In the genomic region with DNA sequence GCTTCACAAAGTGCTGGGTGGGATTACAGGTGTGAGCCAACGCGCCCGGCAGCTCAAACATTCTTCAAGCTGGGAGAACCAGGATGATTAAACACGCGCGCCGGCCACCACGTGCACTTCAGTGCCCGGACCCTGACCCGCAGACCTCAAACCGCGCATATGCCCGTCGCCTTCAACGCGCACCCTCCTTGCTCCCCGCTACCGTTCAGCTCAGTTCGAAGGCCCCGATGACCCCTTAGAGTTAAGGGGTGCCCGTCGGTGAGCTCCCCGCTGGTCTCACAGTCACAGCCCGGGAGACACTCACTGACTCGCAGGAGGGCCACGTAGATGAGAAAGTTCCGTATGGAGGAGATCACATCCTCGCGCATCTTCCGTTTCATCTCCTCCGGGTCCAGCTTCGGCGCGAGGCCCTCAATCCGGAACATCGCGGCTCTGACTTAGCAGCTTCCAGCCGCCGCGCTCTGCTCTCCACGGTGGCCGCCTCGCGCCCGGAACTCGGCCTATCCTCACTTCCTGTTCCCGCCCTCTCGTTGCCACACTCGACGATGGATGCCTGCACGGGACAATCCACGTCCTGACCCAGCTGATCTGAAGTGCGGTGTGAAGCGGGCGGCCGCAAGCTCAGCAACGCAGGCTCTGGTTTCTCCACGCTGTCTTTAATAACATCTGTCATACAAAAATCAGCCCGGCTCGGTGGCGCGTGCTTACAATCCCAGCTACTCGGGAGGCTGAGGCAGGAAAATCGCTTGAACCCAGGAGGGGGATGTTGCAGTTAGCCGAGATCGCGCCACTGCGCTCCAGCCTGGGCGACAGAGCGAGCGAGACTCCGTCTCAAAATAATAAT, we compare ENCODE assay signal across 8 cellular contexts. TPM values are rescaled to one million over a fixed set of nuclear protein-coding genes. Genes with fewer than 3 reads are reported as not detected.
A peak's percentile ranks its signal among the peaks of the same experiment; 100 is the strongest.
DNase-seq lines count a peak whose midpoint lies in the region; ATAC-seq and TF ChIP-seq lines count a peak whose summit lies in the region.

Gene TOMM5, minus strand, starts transcription at position 490 of the 844 bp plus-strand sequence. Its CDS starts 65 bp downstream, at position 425.

- 0 to 1% (median 0%) methylated on average over 62 to 72 of the region's 72 CpGs for WGBS in spleen, 5 donors

- ATAC-seq in GM19023 (IDR thresholded peaks at IDR 0.05; ENCODE audit: unreplicated experiment) (peak; percentile 88), HG03196 (IDR thresholded peaks at IDR 0.05; ENCODE audit: unreplicated experiment) (peak; percentile 90), activated B cell treated with CpG ODN at 0.5 μM for 24 hours (ENCODE audit: low read depth) (peak; percentile 94)

- H3K27me3 Mint-ChIP-seq in activated B cell treated with CpG ODN at 0.5 μM for 24 hours (peaks cover 5% of the 10 kb centered on the region), immature natural killer cell (ENCODE audit: low read depth in 3 of 3) (peaks cover 5 to 10% (median 10%) of the 10 kb centered on the region in 3 donors)

- H3K36me3 ChIP-seq in spleen = peaks cover 0 to 27% (median 15%) of the 10 kb centered on the region in 6 donors

- H3K27ac Mint-ChIP-seq in activated B cell treated with CpG ODN at 0.5 μM for 24 hours (peak within 1 kb of the TSS; percentile 96), immature natural killer cell (peak within 1 kb of the TSS; percentile 93 to 98 (median 95))

- peak within 1 kb of the TSS; percentile 99 to 100 for H3K4me3 ChIP-seq in cardiac fibroblast (replicated peaks in 1 of 2; ENCODE audit: low read depth in 2 of 2, low read length in 2 of 2)
- H3K4me3 ChIP-seq in spleen = peak within 1 kb of the TSS; percentile 71 to 93 (median 82)

- TF ChIP-seq CTCF in activated B cell treated with CpG ODN at 0.5 μM for 24 hours (IDR thresholded peaks at IDR 0.05) = no peak
- TF ChIP-seq CTCF in cardiac fibroblast (IDR thresholded peaks at IDR 0.05; ENCODE audit: low read depth, low read length) = no peak
- TF ChIP-seq CTCF in spleen (IDR thresholded peaks at IDR 0.05 in 8 of 11, conservative IDR thresholded peaks at IDR 0.05 in 3 of 11) = peak in 2 of 11 experiments; percentile 16 to 37

- H3K27ac ChIP-seq in spleen = peak within 1 kb of the TSS; percentile 78 to 93 (median 88)

- DNase-seq in AG08396 (ENCODE audit: low spot score) = peak; percentile 87
- DNase-seq in NCI-H226 = peak; percentile 69
- DNase-seq in activated B cell treated with CpG ODN at 0.5 μM for 24 hours = peak; percentile 82
- DNase-seq in cardiac fibroblast (ENCODE audit: low read depth in 2 of 2) = peak; percentile 94 to 96
- peak; percentile 89 to 91 (median 91) for DNase-seq in immature natural killer cell
- peak; percentile 97 for DNase-seq in spleen

- peak in 2 of 3 donors; percentile 17 to 63 for TF ChIP-seq POLR2A in spleen (IDR thresholded peaks at IDR 0.05)

- H3K9me3 Mint-ChIP-seq in activated B cell treated with CpG ODN at 0.5 μM for 24 hours = no peaks in the 10 kb centered on the region
- H3K9me3 Mint-ChIP-seq in immature natural killer cell = no peaks in the 10 kb centered on the region

- peaks cover 47% of the 10 kb centered on the region for H3K4me1 Mint-ChIP-seq in activated B cell treated with CpG ODN at 0.5 μM for 24 hours
- H3K4me1 Mint-ChIP-seq in immature natural killer cell = peaks cover 37 to 49% of the 10 kb centered on the region in 2 donors

- POLR2A ChIA-PET in activated B cell treated with CpG ODN at 0.5 μM for 24 hours (lab: Charles Lee) = interaction anchor here (0.6 to 2.7 kb wide), 30 partner anchors 9 to 826 kb away, joined by 3 to 27 read pairs (median 4); partner anchors contain the start of genes EXOSC3, FBXO10, GRHPR and POLR1E

- H3K36me3 Mint-ChIP-seq in activated B cell treated with CpG ODN at 0.5 μM for 24 hours (ENCODE audit: low read depth) = peaks cover 31% of the 10 kb centered on the region
- peaks cover 6 to 9% (median 8%) of the 10 kb centered on the region in 3 donors for H3K36me3 Mint-ChIP-seq in immature natural killer cell

- CTCF ChIA-PET in activated B cell treated with CpG ODN at 0.5 μM for 24 hours (lab: Charles Lee) = interaction anchor here (1.0 to 1.9 kb wide), 4 partner anchors 9 to 321 kb away, joined by 3 to 6 read pairs (median 4); no protein-coding TSS in a partner anchor

- H3K4me3 Mint-ChIP-seq in activated B cell treated with CpG ODN at 0.5 μM for 24 hours = peak within 1 kb of the TSS; percentile 99
- H3K4me3 Mint-ChIP-seq in immature natural killer cell = peak within 1 kb of the TSS; percentile 97 to 99 (median 99)

- H3K27me3 ChIP-seq in spleen (replicated peaks in 1 of 7) = peaks cover 0 to 6% (median 0%) of the 10 kb centered on the region in 7 donors

- intact Hi-C loops in activated B cell treated with CpG ODN at 0.5 μM for 24 hours (cut with micrococcal nuclease) (loop anchor here (1.0 to 10.0 kb wide), 6 partner anchors 10 to 1188 kb away; partner anchors contain the start of genes EXOSC3, RNF38 and SLC25A51), spleen (cut with DNase I; ENCODE audit: low total_unique reads) (loop anchor here (10.0 kb wide), 1 partner anchor 108 kb away; the partner anchor contains the start of gene POLR1E)

- H3K4me1 ChIP-seq in spleen = peaks cover 20 to 70% (median 54%) of the 10 kb centered on the region in 6 donors

- no peaks in the 10 kb centered on the region for H3K9me3 ChIP-seq in spleen

RNA-seq across cellular contexts. Expression of gene TOMM5, which starts in this region (rescaled TPM):
- 77.8 and 80.3 TPM in 2 replicates for total RNA-seq in activated B cell treated with CpG ODN at 0.5 μM for 24 hours
- 100 to 1,000 TPM; 174 to 205 (median 183) TPM for polyA plus RNA-seq in immature natural killer cell
- total RNA-seq in spleen = 100 to 1,000 TPM in 1 of 7 donors, 10 to 100 TPM in 6; 54.1 to 108 (median 65.5) TPM
- polyA plus RNA-seq in spleen = 100 to 1,000 TPM; 106 to 155 (median 137) TPM

Comparison
In these comparisons a context has a peak if more than half of its experiments do, and no peak if none do; other contexts are left out.
1. Peak in every context shown above with its lines: DNase-seq, ATAC-seq, H3K4me3 ChIP-seq and H3K27ac ChIP-seq.